8 cellular contexts compared by ENCODE assay signal in genomic region chr1:109490029-109490933, GRCh38. TPM values are rescaled to one million over a fixed set of nuclear protein-coding genes. Genes with fewer than 3 reads are reported as not detected.
DNase-seq lines count a peak whose midpoint lies in the region; ATAC-seq, FAIRE-seq and TF ChIP-seq lines count a peak whose summit lies in the region.

No MANE protein-coding gene starts in this region.

- peaks cover 3% of the 10 kb centered on the region for H3K4me1 ChIP-seq in A673 (ENCODE audit: insufficient read depth, low read length, poor library complexity, severe bottlenecking)

- H3K27me3 ChIP-seq in A673 (replicated peaks; ENCODE audit: insufficient read depth, low read depth, low read length, poor library complexity) (no peaks in the 10 kb centered on the region), bronchial epithelial cell (ENCODE audit: control insufficient read depth, insufficient read depth, low read length) (no peaks in the 10 kb centered on the region)

- H3K4me3 ChIP-seq in A673 (ENCODE audit: low read depth, low read length, poor library complexity, severe bottlenecking) (no peak overlapping the region), GM12875 (ENCODE audit: low read depth, low read length) (no peak overlapping the region), WI38 (ENCODE audit: low read depth, low read length) (no peak overlapping the region), bronchial epithelial cell (ENCODE audit: low read depth, low read length) (no peak overlapping the region)

- POLR2A ChIA-PET in A673 (lab: Charles Lee; ENCODE audit: low non-redundant PET), result interaction anchor here (0.5 kb wide), 2 partner anchors 58 to 73 kb away, joined by 3 read pairs; partner anchors contain the start of gene GNAI3

- peak; percentile 84 for TF ChIP-seq CTCF in A673 (conservative IDR thresholded peaks at IDR 0.05; ENCODE audit: low read depth, low read length)
- TF ChIP-seq CTCF in GM12875 (IDR thresholded peaks at IDR 0.05; ENCODE audit: borderline replicate concordance, insufficient read depth, low read depth, low read length), result peak; percentile 82
- peak; percentile 87 for TF ChIP-seq CTCF in WI38 (IDR thresholded peaks at IDR 0.05; ENCODE audit: low read depth, low read length)
- peak; percentile 88 for TF ChIP-seq CTCF in bronchial epithelial cell (IDR thresholded peaks at IDR 0.05; ENCODE audit: insufficient read depth, low read length, severe bottlenecking)

- CTCF ChIA-PET in A673 (lab: Charles Lee), result interaction anchor here (0.5 to 2.0 kb wide), 11 partner anchors 9 to 516 kb away, joined by 3 to 22 read pairs (median 4); partner anchors contain the start of gene PSMA5

- no peak for ATAC-seq in HG03025 (IDR thresholded peaks at IDR 0.05; ENCODE audit: low FRiP score, unreplicated experiment)

- no peak overlapping the region for H3K27ac ChIP-seq in A673 (ENCODE audit: low read depth, low read length, poor library complexity, severe bottlenecking)

- no peaks in the 10 kb centered on the region for H3K9me3 ChIP-seq in A673 (ENCODE audit: low read depth, low read length, poor library complexity, severe bottlenecking)

- H3K36me3 ChIP-seq in A673 (ENCODE audit: insufficient read depth, low read length, poor library complexity, severe bottlenecking) (peaks cover 32% of the 10 kb centered on the region), bronchial epithelial cell (ENCODE audit: control insufficient read depth, insufficient read depth, low read length) (peaks cover 8% of the 10 kb centered on the region)

- intact Hi-C loops in A673 (cut with micrococcal nuclease; ENCODE audit: unreplicated experiment), result loop anchor here (1.0 kb wide), 1 partner anchor 43 kb away; no protein-coding TSS in a partner anchor

- no peak for FAIRE-seq in bronchial epithelial cell (lab: Jason Lieb, UNC)

- DNase-seq in A673 (ENCODE audit: low spot score), result peak; percentile 80
- peak; percentile 53 for DNase-seq in NCI-H1694 treated with DMSO at 0.1 percent for 48 hours (lab: John Stamatoyannopoulos, UW)
- DNase-seq in bronchial epithelial cell (ENCODE audit: low read depth), result peak; percentile 49
- DNase-seq in kidney glomerular epithelial cell (lab: John Stamatoyannopoulos, UW), result peak; percentile 55
- peak; percentile 55 to 60 (median 57) for DNase-seq in stimulated activated CD4-positive, alpha-beta T cell treated with anti-CD3 and anti-CD28 coated beads, TNF-alpha, amount 100 ng/mL, for 24 hours (ENCODE audit: low read depth in 3 of 3)

- no TSS peak for BruUV-seq in A673 (replicated peaks; lab: Mats Ljungman, UMichigan)

RNA-seq across cellular contexts. Expression of gene CYB561D1, which starts 3.6 kb away (rescaled TPM):
- total RNA-seq in A673 (2021), result 5.7 and 7.3 TPM in 2 replicates
- total RNA-seq in bronchial epithelial cell, result 5.0 and 8.1 TPM in 2 replicates

RNA-seq across cellular contexts. Expression of gene ATXN7L2, which starts 6.6 kb away (rescaled TPM):
- 11.0 and 16.3 TPM in 2 replicates for total RNA-seq in A673 (2021)
- 0.64 and 1.3 TPM in 2 replicates for total RNA-seq in bronchial epithelial cell

RNA-seq across cellular contexts. Expression of gene AMIGO1, which starts 19.2 kb away (rescaled TPM):
- total RNA-seq in A673 (2021), result 1.8 and 2.3 TPM in 2 replicates
- total RNA-seq in bronchial epithelial cell, result 0.13 and 0.26 TPM in 2 replicates

RNA-seq across cellular contexts. Expression of gene SYPL2, which starts 23.9 kb away (rescaled TPM):
- total RNA-seq in A673 (2021) (0.09 and 0.13 TPM in 2 replicates), bronchial epithelial cell (not detected in 2 replicates)

RNA-seq across cellular contexts. Expression of gene GPR61, which starts 49.4 kb away (rescaled TPM):
- total RNA-seq in A673 (2021) (not detected in 2 replicates), bronchial epithelial cell (not detected in 2 replicates)
